17 cellular contexts compared by ENCODE assay signal in genomic region chr22:46356496-46357185, GRCh38.
"Had no signal": no experiment of that assay in that cellular context is flagged by ENCODE, and none has a peak within 500 bp of the region (broad histone marks: within the 10 kb centered on the region; RNA-seq: fewer than 3 reads in every experiment).

No MANE protein-coding gene starts in this region.

- FAIRE-seq: astrocyte had no signal

- H3K27me3 ChIP-seq: SJCRH30 had no signal

- ATAC-seq: activated CD4-positive, CD25-positive, alpha-beta regulatory T cell treated with anti-CD3 and anti-CD28 coated beads, Interleukin-2, amount 50 U/mL, for 24 hours had no signal

- H3K9me3 ChIP-seq: SJCRH30 had no signal

- H3K27ac ChIP-seq: SJCRH30 had no signal

- H3K4me1 ChIP-seq: SJCRH30 had no signal

- H3K4me3 ChIP-seq: SJCRH30 had no signal

- DNase-seq: activated CD4-positive, alpha-beta T cell treated with anti-CD3 and anti-CD28 coated beads for 4 hours; activated CD8-positive, alpha-beta memory T cell treated with anti-CD3 and anti-CD28 coated beads, Interleukin-2, amount 50 U/mL, for 4 hours; activated CD8-positive, alpha-beta T cell treated with anti-CD3 and anti-CD28 coated beads for 36 hours; amniotic stem cell; MM.1S; NCI-H1105; NCI-H1436; NCI-H1694 treated with DMSO at 0.1 percent for 48 hours; NCI-H2029 treated with DMSO at 0.1 percent for 48 hours; NCI-H345; NCI-H510A; NCI-H526 treated with DMSO at 0.1 percent for 48 hours; NCI-H82; Right ventricle myocardium superior; SJCRH30 had no signal
